Comparison of ENCODE assay signal across 8 cellular contexts in the genomic region with DNA sequence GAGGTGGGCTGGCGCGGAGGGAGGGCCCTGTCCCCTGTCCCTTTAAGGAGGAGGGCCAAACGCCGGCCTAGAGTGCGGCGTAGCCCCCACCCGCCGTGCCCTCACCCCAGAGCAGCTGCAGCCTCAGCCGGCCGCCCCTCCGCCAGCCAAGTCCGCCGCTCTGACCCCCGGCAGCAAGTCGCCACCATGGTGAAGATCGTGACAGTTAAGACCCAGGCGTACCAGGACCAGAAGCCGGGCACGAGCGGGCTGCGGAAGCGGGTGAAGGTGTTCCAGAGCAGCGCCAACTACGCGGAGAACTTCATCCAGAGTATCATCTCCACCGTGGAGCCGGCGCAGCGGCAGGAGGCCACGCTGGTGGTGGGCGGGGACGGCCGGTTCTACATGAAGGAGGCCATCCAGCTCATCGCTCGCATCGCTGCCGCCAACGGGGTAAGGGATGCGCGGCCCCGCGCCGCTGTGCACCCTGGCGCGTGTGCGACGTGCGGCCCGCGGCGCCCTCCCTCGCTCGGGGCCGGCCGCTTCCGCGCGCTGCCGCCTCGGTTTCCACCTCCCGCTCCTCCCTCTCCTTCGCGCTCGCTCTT. TPM values are rescaled to one million over a fixed set of nuclear protein-coding genes. Genes with fewer than 3 reads are reported as not detected.
DNase-seq lines count a peak whose midpoint lies in the region; ATAC-seq and TF ChIP-seq lines count a peak whose summit lies in the region.

TSS of gene PGM1 (plus strand) at position 109 of the 584 bp plus-strand sequence. CDS start at position 187, 78 bp downstream.

- H3K27me3 Mint-ChIP-seq in IgD-negative memory B cell = no peaks in the 10 kb centered on the region
- no peaks in the 10 kb centered on the region for H3K27me3 Mint-ChIP-seq in neural crest cell (ENCODE audit: low read depth)

- ATAC-seq in GM21576 (IDR thresholded peaks at IDR 0.05; ENCODE audit: unreplicated experiment) = peak; percentile 68

- H3K4me3 Mint-ChIP-seq in IgD-negative memory B cell (peak within 1 kb of the TSS; percentile 94 to 99 (median 98)), neural crest cell (peak within 1 kb of the TSS; percentile 98)

- H3K9me3 ChIP-seq in stomach smooth muscle (ENCODE audit: control insufficient read depth in 2 of 2, low read length in 2 of 2) = no peaks in the 10 kb centered on the region

- TF ChIP-seq CTCF in fibroblast of villous mesenchyme (IDR thresholded peaks at IDR 0.05; ENCODE audit: insufficient read depth, low read depth, low read length) (no peak), neural crest cell (conservative IDR thresholded peaks at IDR 0.05) (no peak)

- no peaks in the 10 kb centered on the region for H3K36me3 ChIP-seq in stomach smooth muscle (ENCODE audit: control insufficient read depth in 2 of 2, insufficient read depth in 2 of 2, low read length in 2 of 2)

- DNase-seq in DMS53 treated with DMSO at 0.1 percent for 48 hours (lab: John Stamatoyannopoulos, UW; ENCODE audit: unreplicated experiment) (peak; percentile 89), RPMI8226 (peak; percentile 81), fibroblast of villous mesenchyme (ENCODE audit: low read depth) (peak; percentile 75), neural crest cell (ENCODE audit: low read depth, low spot score) (peak; percentile 62)
- DNase-seq in activated effector memory CD4-positive, alpha-beta T cell treated with anti-CD3 and anti-CD28 coated beads, Interleukin-2, amount 50 U/mL, for 16 hours = peak; percentile 91

- H3K27me3 ChIP-seq in stomach smooth muscle (ENCODE audit: control insufficient read depth in 1 of 2, insufficient read depth in 2 of 2, low read length in 2 of 2) = no peaks in the 10 kb centered on the region

- H3K27ac Mint-ChIP-seq in IgD-negative memory B cell = peak within 1 kb of the TSS; percentile 93 to 98 (median 95)
- H3K27ac Mint-ChIP-seq in neural crest cell (ENCODE audit: unreplicated experiment) = peak within 1 kb of the TSS; percentile 37

- H3K4me3 ChIP-seq in fibroblast of villous mesenchyme (ENCODE audit: low read depth, low read length) (peak within 1 kb of the TSS; percentile 84), stomach smooth muscle (ENCODE audit: low read length in 2 of 2) (peak within 1 kb of the TSS; percentile 79 to 92)

- H3K4me1 Mint-ChIP-seq in IgD-negative memory B cell (peaks cover 7 to 12% (median 10%) of the 10 kb centered on the region in 3 donors), neural crest cell (peaks cover 4% of the 10 kb centered on the region)

- H3K9me3 Mint-ChIP-seq in IgD-negative memory B cell (no peaks in the 10 kb centered on the region), neural crest cell (no peaks in the 10 kb centered on the region)

- H3K4me1 ChIP-seq in stomach smooth muscle (ENCODE audit: control insufficient read depth, insufficient read depth, low read length) = peaks cover 13% of the 10 kb centered on the region

- no peaks in the 10 kb centered on the region for H3K36me3 Mint-ChIP-seq in IgD-negative memory B cell
- H3K36me3 Mint-ChIP-seq in neural crest cell (ENCODE audit: low read depth) = no peaks in the 10 kb centered on the region

- peak within 1 kb of the TSS; percentile 58 for H3K27ac ChIP-seq in stomach smooth muscle (ENCODE audit: low read length)

- H3K9ac ChIP-seq in stomach smooth muscle (ENCODE audit: low read length in 2 of 2) = peak within 1 kb of the TSS; percentile 73 to 92

RNA-seq across cellular contexts. Expression of gene PGM1, which starts in this region (rescaled TPM):
- 24.7 TPM for polyA plus RNA-seq in IgD-negative memory B cell
- total RNA-seq in fibroblast of villous mesenchyme (48.6 and 62.2 TPM in 2 replicates), neural crest cell (35.3 and 37.1 TPM in 2 replicates)

Comparison
In these comparisons a context has a peak if more than half of its experiments do, and no peak if none do; other contexts are left out.
1. Peak in every context shown above with its lines: DNase-seq, ATAC-seq, H3K4me3 ChIP-seq and H3K27ac ChIP-seq.